Comparison of ENCODE assay signal across 11 cellular contexts in the genomic region with DNA sequence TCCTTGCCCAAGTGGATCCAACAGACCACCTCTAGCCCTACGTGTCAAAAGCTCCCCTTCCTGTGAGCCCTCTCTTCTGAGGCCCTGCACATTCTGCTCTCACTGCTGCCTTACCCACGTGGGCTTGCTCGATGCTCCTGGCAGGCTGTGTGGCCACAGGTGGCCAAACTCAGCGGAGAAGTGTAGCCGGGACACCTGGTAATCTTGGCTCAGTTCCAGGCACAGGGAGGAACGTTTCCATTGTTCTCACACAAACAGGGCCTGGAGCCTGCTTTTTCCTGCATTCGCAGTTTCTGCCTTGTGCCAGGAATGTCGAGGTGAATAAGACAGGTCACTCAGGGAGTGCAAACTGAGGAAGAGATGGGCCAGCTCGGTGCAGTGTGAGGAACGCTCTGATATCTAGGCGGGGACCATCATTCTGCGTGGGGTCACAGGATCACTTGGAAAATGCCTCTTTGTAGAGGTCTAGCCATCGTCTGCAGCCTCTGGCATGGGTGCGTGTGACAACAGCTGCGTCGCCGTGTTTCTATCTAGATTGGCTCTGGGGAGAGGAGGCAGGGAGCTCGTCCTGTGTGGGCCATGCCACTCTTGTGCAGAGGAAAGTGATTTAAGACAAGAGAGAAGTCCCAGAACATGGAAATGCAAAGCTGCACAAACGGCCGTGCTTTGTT.
DNase-seq lines count a peak whose midpoint lies in the region; ATAC-seq and TF ChIP-seq lines count a peak whose summit lies in the region.
"Had no signal": no experiment of that assay in that cellular context is flagged by ENCODE, and none has a peak within 500 bp of the region (broad histone marks: within the 10 kb centered on the region; RNA-seq: fewer than 3 reads in every experiment).

No MANE protein-coding gene starts in this region.

- WGBS in neuronal stem cell (ENCODE audit: extremely low coverage in 2 of 2, insufficient read length in 2 of 2, insufficient replicate concordance in 1 of 2), 2 donors = no CpG with 5 or more reads among the region's 20 CpGs
- WGBS in suprapubic skin = 74% methylated on average over 20 of the region's 20 CpGs

- H3K9ac ChIP-seq in neuronal stem cell (ENCODE audit: low read depth, low read length, poor library complexity) = no peak overlapping the region

- no peaks in the 10 kb centered on the region for H3K79me1 ChIP-seq in neuronal stem cell (ENCODE audit: low read depth, low read length)

- no peak overlapping the region for H2BK15ac ChIP-seq in neuronal stem cell (ENCODE audit: low read length)

- no peak overlapping the region for H3K4ac ChIP-seq in neuronal stem cell (ENCODE audit: low read length)

- no peak overlapping the region for H3K14ac ChIP-seq in neuronal stem cell (ENCODE audit: low read length)

- H3K9me3 ChIP-seq in neuronal stem cell (replicated peaks in 1 of 2; ENCODE audit: control insufficient read depth in 2 of 2, insufficient read depth in 1 of 2, low read depth in 1 of 2, low read length in 2 of 2) (no peaks in the 10 kb centered on the region), suprapubic skin (no peaks in the 10 kb centered on the region)

- H2AFZ ChIP-seq in neuronal stem cell (ENCODE audit: low read length) = no peak overlapping the region

- H3K27me3 ChIP-seq in neuronal stem cell (ENCODE audit: control insufficient read depth in 3 of 3, insufficient read depth in 3 of 3, low read depth in 1 of 3, low read length in 3 of 3) (no peaks in the 10 kb centered on the region), suprapubic skin (no peaks in the 10 kb centered on the region)

- ATAC-seq in GM18861 (IDR thresholded peaks at IDR 0.05; ENCODE audit: unreplicated experiment) (no peak), GM18858 (IDR thresholded peaks at IDR 0.05; ENCODE audit: unreplicated experiment) (no peak)

- H2BK120ac ChIP-seq in neuronal stem cell (ENCODE audit: low read depth, low read length) = no peak overlapping the region

- H3K4me2 ChIP-seq in neuronal stem cell (ENCODE audit: insufficient read depth, low read length, poor library complexity, severe bottlenecking) = no peak overlapping the region

- TF ChIP-seq EP300 in suprapubic skin (IDR thresholded peaks at IDR 0.05) = no peak

- H3K23ac ChIP-seq in neuronal stem cell (ENCODE audit: low read depth, low read length, poor library complexity) = no peak overlapping the region

- H2BK5ac ChIP-seq in neuronal stem cell (ENCODE audit: low read length) = no peak overlapping the region

- H3K27ac ChIP-seq in neuronal stem cell (replicated peaks; ENCODE audit: low read length) (no peak overlapping the region), suprapubic skin (no peak overlapping the region)

- no peak for TF ChIP-seq POLR2A in suprapubic skin (IDR thresholded peaks at IDR 0.05)

- H3K18ac ChIP-seq in neuronal stem cell (ENCODE audit: low read length) = peak overlapping the region; percentile 9

- H2AK5ac ChIP-seq in neuronal stem cell (ENCODE audit: low read depth, low read length) = no peak overlapping the region

- H2BK12ac ChIP-seq in neuronal stem cell (ENCODE audit: low read length) = no peak overlapping the region

- peaks cover 9 to 12% of the 10 kb centered on the region in 2 donors for H3K4me1 ChIP-seq in neuronal stem cell (ENCODE audit: control insufficient read depth in 2 of 2, insufficient read depth in 1 of 2, low read depth in 1 of 2, low read length in 2 of 2)
- H3K4me1 ChIP-seq in suprapubic skin = peaks cover 22% of the 10 kb centered on the region

- H3K4me3 ChIP-seq in neuronal stem cell (ENCODE audit: low read length in 2 of 2) (no peak overlapping the region), suprapubic skin (no peak overlapping the region)

- no peak for TF ChIP-seq CTCF in suprapubic skin (IDR thresholded peaks at IDR 0.05)

- H4K8ac ChIP-seq in neuronal stem cell (ENCODE audit: low read depth, low read length) = no peak overlapping the region

- no peaks in the 10 kb centered on the region for H3K36me3 ChIP-seq in neuronal stem cell (replicated peaks in 1 of 2; ENCODE audit: control insufficient read depth in 2 of 2, insufficient read depth in 2 of 2, low read length in 2 of 2)
- H3K36me3 ChIP-seq in suprapubic skin = peaks cover 19% of the 10 kb centered on the region

- no peak overlapping the region for H4K91ac ChIP-seq in neuronal stem cell (ENCODE audit: low read depth, low read length, poor library complexity)

- DNase-seq in DMS53 (lab: John Stamatoyannopoulos, UW) = peak; percentile 99
- DNase-seq in NCI-H2081 treated with DMSO at 0.1 percent for 48 hours (lab: John Stamatoyannopoulos, UW) = peak; percentile 86
- peak; percentile 44 for DNase-seq in SW480 (ENCODE audit: low spot score)
- no peak for DNase-seq in neuronal stem cell (ENCODE audit: low spot score)
- DNase-seq in stimulated activated CD4-positive, alpha-beta T cell treated with anti-CD3 and anti-CD28 coated beads, Interleukin-2, amount 100 ng/mL, for 24 hours = no peak
- DNase-seq in suprapubic skin (ENCODE audit: low spot score in 2 of 2) = no peak
- DNase-seq: activated naive CD4-positive, alpha-beta T cell treated with Interleukin-2 at 50 U/mL for 16 hours; CD4-positive, alpha-beta T cell; NCI-H446 treated with DMSO at 0.1 percent for 48 hours had no signal

Comparison
In these comparisons a context has a peak if more than half of its experiments do, and no peak if none do; other contexts are left out.
1. DNase-seq: peak in DMS53 (single experiment), NCI-H2081 treated with DMSO at 0.1 percent for 48 hours (single experiment) and SW480 (single experiment); none in neuronal stem cell (single experiment), stimulated activated CD4-positive, alpha-beta T cell treated with anti-CD3 and anti-CD28 coated beads, Interleukin-2, amount 100 ng/mL, for 24 hours (0 of 2) and suprapubic skin (0 of 2).